1 cellular context compared by ENCODE assay signal in genomic region chr5:87185838-87186237, GRCh38.
TF ChIP-seq lines count a peak whose summit lies in the region.

No MANE protein-coding gene starts in this region.

TF ChIP-seq in IMR-90, 13 proteins besides CTCF, POLR2A, EP300 and RAD21:
- TF ChIP-seq MAZ (IDR thresholded peaks at IDR 0.05; ENCODE audit: borderline replicate concordance, low read depth, low read length), result no peak
- TF ChIP-seq USF2 (IDR thresholded peaks at IDR 0.05; ENCODE audit: low read depth, low read length), result no peak
- TF ChIP-seq CEBPB (IDR thresholded peaks at IDR 0.05; ENCODE audit: low read depth, low read length), result no peak
- TF ChIP-seq NFE2L2 (IDR thresholded peaks at IDR 0.05; ENCODE audit: low read depth, low read length), result no peak
- TF ChIP-seq BHLHE40 (IDR thresholded peaks at IDR 0.05; ENCODE audit: low read depth, low read length), result no peak
- TF ChIP-seq SMC3 (IDR thresholded peaks at IDR 0.05; ENCODE audit: low read depth, low read length), result no peak
- TF ChIP-seq RCOR1 (IDR thresholded peaks at IDR 0.05; ENCODE audit: insufficient replicate concordance, low read length), result no peak
- TF ChIP-seq MXI1 (IDR thresholded peaks at IDR 0.05; ENCODE audit: borderline replicate concordance, low read depth, low read length), result no peak
- TF ChIP-seq RFX5 (IDR thresholded peaks at IDR 0.05; ENCODE audit: low read depth, low read length), result no peak
- TF ChIP-seq MAFK (IDR thresholded peaks at IDR 0.05; ENCODE audit: low read depth, low read length), result no peak
- TF ChIP-seq CHD1 (IDR thresholded peaks at IDR 0.05; ENCODE audit: low read depth, low read length), result no peak
- TF ChIP-seq FOS (IDR thresholded peaks at IDR 0.05; ENCODE audit: low read depth, low read length), result no peak
- no peak for TF ChIP-seq ELK1 (IDR thresholded peaks at IDR 0.05; ENCODE audit: borderline replicate concordance, low read depth, low read length)
